Comparison of ENCODE assay signal across 10 cellular contexts in the genomic region with DNA sequence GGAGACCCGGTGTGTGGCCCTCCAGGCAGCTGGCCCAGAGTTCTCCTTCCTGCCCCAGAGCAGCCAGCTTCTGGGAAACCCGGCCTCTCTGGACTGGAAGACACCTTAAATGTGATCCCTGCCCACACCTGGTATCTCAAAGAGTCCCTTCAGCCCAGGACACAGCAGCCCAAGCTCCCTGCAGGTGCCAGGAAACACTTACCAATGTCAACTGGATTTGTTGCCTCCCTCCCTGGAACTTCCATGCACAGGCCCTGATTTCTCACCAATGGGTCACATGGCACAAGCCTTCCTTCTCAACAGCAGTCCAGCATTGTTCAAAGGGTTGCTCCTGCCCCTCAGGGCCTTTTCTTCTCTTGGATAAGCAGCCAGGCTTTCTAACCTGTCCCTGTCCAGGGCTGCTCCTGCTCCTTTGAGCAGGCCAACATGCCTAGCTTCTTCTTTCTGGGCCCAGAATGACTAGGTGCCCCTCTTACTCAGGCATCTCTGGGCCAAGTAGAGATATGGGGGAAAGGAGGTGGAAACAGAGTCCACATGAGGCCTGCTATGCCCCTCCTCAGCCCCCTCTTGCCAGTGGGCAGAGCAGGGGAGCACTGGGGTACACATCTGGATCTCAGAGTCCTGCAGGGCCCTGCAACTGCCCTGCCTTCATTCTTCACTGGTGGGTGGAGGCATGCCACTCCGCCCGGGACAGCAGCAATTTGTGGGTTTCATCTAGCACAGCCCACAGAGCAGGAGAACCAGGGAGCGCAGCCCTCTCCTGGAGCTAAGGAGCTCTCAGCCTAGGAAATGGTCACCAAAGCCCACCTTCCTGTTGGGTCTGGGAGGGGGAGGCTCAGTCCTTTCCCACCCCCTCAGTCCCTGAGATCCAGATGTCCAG. TPM values are rescaled to one million over a fixed set of nuclear protein-coding genes. Genes with fewer than 3 reads are reported as not detected.
DNase-seq lines count a peak whose midpoint lies in the region; ATAC-seq and TF ChIP-seq lines count a peak whose summit lies in the region.
"Had no signal": no experiment of that assay in that cellular context is flagged by ENCODE, and none has a peak within 500 bp of the region (broad histone marks: within the 10 kb centered on the region; RNA-seq: fewer than 3 reads in every experiment).

No MANE protein-coding gene starts in this region.

- H3K4me3 Mint-ChIP-seq in T-helper 2 cell treated with Interferon-gamma antibody and Interleukin-4, amounts not matched to agents 5 μg/mL and 100 μg/mL, for 36 hours = no peak overlapping the region
- H3K4me3 Mint-ChIP-seq in activated T-helper 2 cell treated with anti-CD3 and anti-CD28 coated beads, Interferon-gamma antibody, Interleukin-2, Interleukin-4, amounts not matched to agents 10 μg/mL and 5 μg/mL and 100 μg/mL, durations not matched to agents 14 hours and 24 hours and 36 hours (ENCODE audit: low read depth) = no peak overlapping the region

- H3K36me3 ChIP-seq in smooth muscle cell (ENCODE audit: low read depth) = no peaks in the 10 kb centered on the region

- peaks cover 13% of the 10 kb centered on the region for H3K4me1 ChIP-seq in smooth muscle cell (ENCODE audit: low read depth)

- no peak for DNase-seq in T-helper 2 cell treated with Interferon-gamma antibody and Interleukin-4, amounts not matched to agents 5 μg/mL and 100 μg/mL, for 36 hours (ENCODE audit: low spot score)
- DNase-seq in T-helper 2 cell (no peak), islet precursor cell (peak; percentile 75), smooth muscle cell (lab: John Stamatoyannopoulos, UW; ENCODE audit: unreplicated experiment) (no peak), putamen (ENCODE audit: low spot score) (no peak), NCI-H2171 treated with DMSO at 0.1 percent for 48 hours (lab: John Stamatoyannopoulos, UW) (no peak)
- DNase-seq in activated T-helper 2 cell treated with anti-CD3 and anti-CD28 coated beads, Interferon-gamma antibody, Interleukin-2, Interleukin-4, amounts not matched to agents 10 μg/mL and 5 μg/mL and 100 μg/mL, durations not matched to agents 14 hours and 24 hours and 36 hours (ENCODE audit: low spot score) = no peak
- DNase-seq: NCI-H748 treated with DMSO at 0.1 percent for 48 hours had no signal

- H3K9ac ChIP-seq in smooth muscle cell (ENCODE audit: low read depth) = peak overlapping the region; percentile 15

- peaks cover 63% of the 10 kb centered on the region for H3K79me2 ChIP-seq in smooth muscle cell (ENCODE audit: low read depth)

- no peaks in the 10 kb centered on the region for H3K27me3 Mint-ChIP-seq in T-helper 2 cell treated with Interferon-gamma antibody and Interleukin-4, amounts not matched to agents 5 μg/mL and 100 μg/mL, for 36 hours (ENCODE audit: low read depth)
- no peaks in the 10 kb centered on the region for H3K27me3 Mint-ChIP-seq in activated T-helper 2 cell treated with anti-CD3 and anti-CD28 coated beads, Interferon-gamma antibody, Interleukin-2, Interleukin-4, amounts not matched to agents 10 μg/mL and 5 μg/mL and 100 μg/mL, durations not matched to agents 14 hours and 24 hours and 36 hours (ENCODE audit: low read depth)

- no peak overlapping the region for H2AFZ ChIP-seq in smooth muscle cell (ENCODE audit: low read depth)

- peaks cover 55% of the 10 kb centered on the region for H3K4me1 Mint-ChIP-seq in T-helper 2 cell treated with Interferon-gamma antibody and Interleukin-4, amounts not matched to agents 5 μg/mL and 100 μg/mL, for 36 hours (ENCODE audit: low read depth)
- H3K4me1 Mint-ChIP-seq in activated T-helper 2 cell treated with anti-CD3 and anti-CD28 coated beads, Interferon-gamma antibody, Interleukin-2, Interleukin-4, amounts not matched to agents 10 μg/mL and 5 μg/mL and 100 μg/mL, durations not matched to agents 14 hours and 24 hours and 36 hours (ENCODE audit: low read depth) = peaks cover 64% of the 10 kb centered on the region

- 71% methylated on average over 5 of the region's 5 CpGs for WGBS in smooth muscle cell (ENCODE audit: low lambda C conversion rate)

- H3K27me3 ChIP-seq in smooth muscle cell (ENCODE audit: low read depth) = no peaks in the 10 kb centered on the region

- TF ChIP-seq CTCF in smooth muscle cell (IDR thresholded peaks at IDR 0.05; ENCODE audit: borderline replicate concordance, insufficient read depth, poor library complexity, severe bottlenecking) = no peak

- H3K9me3 Mint-ChIP-seq in T-helper 2 cell treated with Interferon-gamma antibody and Interleukin-4, amounts not matched to agents 5 μg/mL and 100 μg/mL, for 36 hours = no peaks in the 10 kb centered on the region
- no peaks in the 10 kb centered on the region for H3K9me3 Mint-ChIP-seq in activated T-helper 2 cell treated with anti-CD3 and anti-CD28 coated beads, Interferon-gamma antibody, Interleukin-2, Interleukin-4, amounts not matched to agents 10 μg/mL and 5 μg/mL and 100 μg/mL, durations not matched to agents 14 hours and 24 hours and 36 hours

- no peak overlapping the region for H3K4me3 ChIP-seq in smooth muscle cell
- H3K4me3 ChIP-seq: A549 had no signal

- no peak for ATAC-seq in HG03460 (IDR thresholded peaks at IDR 0.05; ENCODE audit: unreplicated experiment)
- ATAC-seq: A549 had no signal

- intact Hi-C loops in activated T-helper 2 cell treated with anti-CD3 and anti-CD28 coated beads, Interferon-gamma antibody, Interleukin-2, Interleukin-4, amounts not matched to agents 10 μg/mL and 5 μg/mL and 100 μg/mL, durations not matched to agents 14 hours and 24 hours and 36 hours (cut with micrococcal nuclease) = no loop called here

- H3K27ac ChIP-seq in smooth muscle cell (ENCODE audit: low read depth) = peak overlapping the region; percentile 66

- H3K36me3 Mint-ChIP-seq in T-helper 2 cell treated with Interferon-gamma antibody and Interleukin-4, amounts not matched to agents 5 μg/mL and 100 μg/mL, for 36 hours (ENCODE audit: low read depth) = peaks cover 40% of the 10 kb centered on the region
- peaks cover 53% of the 10 kb centered on the region for H3K36me3 Mint-ChIP-seq in activated T-helper 2 cell treated with anti-CD3 and anti-CD28 coated beads, Interferon-gamma antibody, Interleukin-2, Interleukin-4, amounts not matched to agents 10 μg/mL and 5 μg/mL and 100 μg/mL, durations not matched to agents 14 hours and 24 hours and 36 hours (ENCODE audit: low read depth)

- peaks cover 5% of the 10 kb centered on the region for H3F3A ChIP-seq in smooth muscle cell (ENCODE audit: low read depth)

- H4K20me1 ChIP-seq in smooth muscle cell (ENCODE audit: low read depth) = peaks cover 97% of the 10 kb centered on the region

- H3K4me2 ChIP-seq in smooth muscle cell = peak overlapping the region; percentile 73
- H3K4me2 ChIP-seq: A549 had no signal

- no peaks in the 10 kb centered on the region for H3K9me3 ChIP-seq in smooth muscle cell (replicated peaks; ENCODE audit: low read depth)
- H3K9me3 ChIP-seq: A549 had no signal

- peak overlapping the region; percentile 41 for H3K27ac Mint-ChIP-seq in T-helper 2 cell treated with Interferon-gamma antibody and Interleukin-4, amounts not matched to agents 5 μg/mL and 100 μg/mL, for 36 hours
- peak overlapping the region; percentile 55 for H3K27ac Mint-ChIP-seq in activated T-helper 2 cell treated with anti-CD3 and anti-CD28 coated beads, Interferon-gamma antibody, Interleukin-2, Interleukin-4, amounts not matched to agents 10 μg/mL and 5 μg/mL and 100 μg/mL, durations not matched to agents 14 hours and 24 hours and 36 hours

RNA-seq across cellular contexts. Expression of gene ANP32A, which starts 31.4 kb away (rescaled TPM):
- total RNA-seq in activated T-helper 2 cell treated with anti-CD3 and anti-CD28 coated beads, Interferon-gamma antibody, Interleukin-2, Interleukin-4, amounts not matched to agents 10 μg/mL and 5 μg/mL and 100 μg/mL, durations not matched to agents 14 hours and 24 hours and 36 hours = 259 and 265 TPM in 2 replicates
- total RNA-seq in smooth muscle cell = 63.1 and 71.8 TPM in 2 replicates
- polyA plus RNA-seq in smooth muscle cell = 93.7 and 129 TPM in 2 replicates
